1 cellular context compared by ENCODE assay signal in the genomic region with DNA sequence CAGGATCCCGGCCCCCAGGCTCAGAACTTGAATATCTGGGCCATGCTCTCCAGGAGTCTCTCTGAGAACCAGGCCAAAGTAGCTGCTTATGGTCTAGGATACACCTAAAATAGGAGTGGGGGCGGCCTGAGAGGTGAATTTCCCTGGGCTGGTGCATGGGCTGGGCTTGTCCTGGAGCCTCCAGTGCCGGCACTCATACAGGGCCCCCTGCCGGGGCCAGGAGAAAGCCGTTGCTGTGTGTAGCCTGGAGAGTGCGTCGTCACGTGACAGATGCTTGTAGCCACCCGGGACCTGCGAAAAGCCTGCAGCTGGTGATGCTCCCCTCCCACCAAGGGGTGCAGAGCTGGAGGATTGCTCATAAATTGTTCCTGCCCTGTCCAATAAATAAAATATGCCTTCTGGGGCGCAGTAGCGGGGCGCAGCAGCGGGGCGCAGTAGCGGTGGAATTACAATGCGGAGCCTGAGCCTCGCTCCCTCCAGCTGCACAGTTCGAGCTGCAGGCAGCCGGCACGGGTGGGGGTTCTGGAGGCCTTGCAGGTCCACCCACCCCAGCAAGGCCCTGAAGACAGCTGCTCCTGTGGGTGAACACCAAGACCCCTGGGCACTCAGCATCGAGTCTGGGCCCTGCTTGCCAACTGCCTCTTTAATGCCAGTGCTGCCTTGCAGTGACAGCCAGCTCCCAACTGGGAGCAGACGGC.
TF ChIP-seq lines count a peak whose summit lies in the region.

No MANE protein-coding gene starts in this region.

TF ChIP-seq in K562, 482 proteins besides CTCF, POLR2A, EP300 and RAD21 (continued from another document):
- TF ChIP-seq, protein P1, sequence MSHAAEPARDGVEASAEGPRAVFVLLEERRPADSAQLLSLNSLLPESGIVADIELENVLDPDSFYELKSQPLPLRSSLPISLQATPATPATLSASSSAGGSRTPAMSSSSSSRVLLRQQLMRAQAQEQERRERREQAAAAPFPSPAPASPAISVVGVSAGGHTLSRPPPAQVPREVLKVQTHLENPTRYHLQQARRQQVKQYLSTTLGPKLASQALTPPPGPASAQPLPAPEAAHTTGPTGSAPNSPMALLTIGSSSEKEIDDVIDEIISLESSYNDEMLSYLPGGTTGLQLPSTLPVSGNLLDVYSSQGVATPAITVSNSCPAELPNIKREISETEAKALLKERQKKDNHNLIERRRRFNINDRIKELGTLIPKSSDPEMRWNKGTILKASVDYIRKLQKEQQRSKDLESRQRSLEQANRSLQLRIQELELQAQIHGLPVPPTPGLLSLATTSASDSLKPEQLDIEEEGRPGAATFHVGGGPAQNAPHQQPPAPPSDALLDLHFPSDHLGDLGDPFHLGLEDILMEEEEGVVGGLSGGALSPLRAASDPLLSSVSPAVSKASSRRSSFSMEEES (CRISPR knock-in tag; IDR thresholded peaks at IDR 0.05): peak; percentile 84
- TF ChIP-seq, protein P2, sequence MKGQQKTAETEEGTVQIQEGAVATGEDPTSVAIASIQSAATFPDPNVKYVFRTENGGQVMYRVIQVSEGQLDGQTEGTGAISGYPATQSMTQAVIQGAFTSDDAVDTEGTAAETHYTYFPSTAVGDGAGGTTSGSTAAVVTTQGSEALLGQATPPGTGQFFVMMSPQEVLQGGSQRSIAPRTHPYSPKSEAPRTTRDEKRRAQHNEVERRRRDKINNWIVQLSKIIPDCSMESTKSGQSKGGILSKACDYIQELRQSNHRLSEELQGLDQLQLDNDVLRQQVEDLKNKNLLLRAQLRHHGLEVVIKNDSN (CRISPR knock-in tag; IDR thresholded peaks at IDR 0.05): peak; percentile 61
- TF ChIP-seq KLF6 (CRISPR knock-in tag; IDR thresholded peaks at IDR 0.05; ENCODE audit: borderline replicate concordance): no peak
- TF ChIP-seq, protein P3, sequence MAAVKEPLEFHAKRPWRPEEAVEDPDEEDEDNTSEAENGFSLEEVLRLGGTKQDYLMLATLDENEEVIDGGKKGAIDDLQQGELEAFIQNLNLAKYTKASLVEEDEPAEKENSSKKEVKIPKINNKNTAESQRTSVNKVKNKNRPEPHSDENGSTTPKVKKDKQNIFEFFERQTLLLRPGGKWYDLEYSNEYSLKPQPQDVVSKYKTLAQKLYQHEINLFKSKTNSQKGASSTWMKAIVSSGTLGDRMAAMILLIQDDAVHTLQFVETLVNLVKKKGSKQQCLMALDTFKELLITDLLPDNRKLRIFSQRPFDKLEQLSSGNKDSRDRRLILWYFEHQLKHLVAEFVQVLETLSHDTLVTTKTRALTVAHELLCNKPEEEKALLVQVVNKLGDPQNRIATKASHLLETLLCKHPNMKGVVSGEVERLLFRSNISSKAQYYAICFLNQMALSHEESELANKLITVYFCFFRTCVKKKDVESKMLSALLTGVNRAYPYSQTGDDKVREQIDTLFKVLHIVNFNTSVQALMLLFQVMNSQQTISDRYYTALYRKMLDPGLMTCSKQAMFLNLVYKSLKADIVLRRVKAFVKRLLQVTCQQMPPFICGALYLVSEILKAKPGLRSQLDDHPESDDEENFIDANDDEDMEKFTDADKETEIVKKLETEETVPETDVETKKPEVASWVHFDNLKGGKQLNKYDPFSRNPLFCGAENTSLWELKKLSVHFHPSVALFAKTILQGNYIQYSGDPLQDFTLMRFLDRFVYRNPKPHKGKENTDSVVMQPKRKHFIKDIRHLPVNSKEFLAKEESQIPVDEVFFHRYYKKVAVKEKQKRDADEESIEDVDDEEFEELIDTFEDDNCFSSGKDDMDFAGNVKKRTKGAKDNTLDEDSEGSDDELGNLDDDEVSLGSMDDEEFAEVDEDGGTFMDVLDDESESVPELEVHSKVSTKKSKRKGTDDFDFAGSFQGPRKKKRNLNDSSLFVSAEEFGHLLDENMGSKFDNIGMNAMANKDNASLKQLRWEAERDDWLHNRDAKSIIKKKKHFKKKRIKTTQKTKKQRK (IDR thresholded peaks at IDR 0.05; ENCODE audit: borderline replicate concordance, low read depth, low read length): no peak
- TF ChIP-seq ZNF444 (CRISPR knock-in tag; IDR thresholded peaks at IDR 0.05): no peak
- TF ChIP-seq BHLHE40 (IDR thresholded peaks at IDR 0.05; ENCODE audit: low read length): peak; percentile 56
- TF ChIP-seq, protein P4, sequence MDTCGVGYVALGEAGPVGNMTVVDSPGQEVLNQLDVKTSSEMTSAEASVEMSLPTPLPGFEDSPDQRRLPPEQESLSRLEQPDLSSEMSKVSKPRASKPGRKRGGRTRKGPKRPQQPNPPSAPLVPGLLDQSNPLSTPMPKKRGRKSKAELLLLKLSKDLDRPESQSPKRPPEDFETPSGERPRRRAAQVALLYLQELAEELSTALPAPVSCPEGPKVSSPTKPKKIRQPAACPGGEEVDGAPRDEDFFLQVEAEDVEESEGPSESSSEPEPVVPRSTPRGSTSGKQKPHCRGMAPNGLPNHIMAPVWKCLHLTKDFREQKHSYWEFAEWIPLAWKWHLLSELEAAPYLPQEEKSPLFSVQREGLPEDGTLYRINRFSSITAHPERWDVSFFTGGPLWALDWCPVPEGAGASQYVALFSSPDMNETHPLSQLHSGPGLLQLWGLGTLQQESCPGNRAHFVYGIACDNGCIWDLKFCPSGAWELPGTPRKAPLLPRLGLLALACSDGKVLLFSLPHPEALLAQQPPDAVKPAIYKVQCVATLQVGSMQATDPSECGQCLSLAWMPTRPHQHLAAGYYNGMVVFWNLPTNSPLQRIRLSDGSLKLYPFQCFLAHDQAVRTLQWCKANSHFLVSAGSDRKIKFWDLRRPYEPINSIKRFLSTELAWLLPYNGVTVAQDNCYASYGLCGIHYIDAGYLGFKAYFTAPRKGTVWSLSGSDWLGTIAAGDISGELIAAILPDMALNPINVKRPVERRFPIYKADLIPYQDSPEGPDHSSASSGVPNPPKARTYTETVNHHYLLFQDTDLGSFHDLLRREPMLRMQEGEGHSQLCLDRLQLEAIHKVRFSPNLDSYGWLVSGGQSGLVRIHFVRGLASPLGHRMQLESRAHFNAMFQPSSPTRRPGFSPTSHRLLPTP (IDR thresholded peaks at IDR 0.05; ENCODE audit: borderline replicate concordance, extremely low read depth, insufficient read length): no peak
- TF ChIP-seq ZNF696 (CRISPR knock-in tag; conservative IDR thresholded peaks at IDR 0.05): no peak
- no peak for TF ChIP-seq ZKSCAN3 (CRISPR knock-in tag; IDR thresholded peaks at IDR 0.05)
- TF ChIP-seq JUN (IDR thresholded peaks at IDR 0.05; ENCODE audit: borderline replicate concordance, low read depth, low read length): no peak
- no peak for TF ChIP-seq JUN (CRISPR knock-in tag; IDR thresholded peaks at IDR 0.05; ENCODE audit: borderline replicate concordance)
- no peak for TF ChIP-seq TRIM24 (IDR thresholded peaks at IDR 0.05)
- no peak for TF ChIP-seq ZNF121 (CRISPR knock-in tag; conservative IDR thresholded peaks at IDR 0.05)
- no peak for TF ChIP-seq HIVEP1 (CRISPR knock-in tag; IDR thresholded peaks at IDR 0.05)
- peak; percentile 44 for TF ChIP-seq CBFA2T2 (conservative IDR thresholded peaks at IDR 0.05)
- TF ChIP-seq, protein P5, sequence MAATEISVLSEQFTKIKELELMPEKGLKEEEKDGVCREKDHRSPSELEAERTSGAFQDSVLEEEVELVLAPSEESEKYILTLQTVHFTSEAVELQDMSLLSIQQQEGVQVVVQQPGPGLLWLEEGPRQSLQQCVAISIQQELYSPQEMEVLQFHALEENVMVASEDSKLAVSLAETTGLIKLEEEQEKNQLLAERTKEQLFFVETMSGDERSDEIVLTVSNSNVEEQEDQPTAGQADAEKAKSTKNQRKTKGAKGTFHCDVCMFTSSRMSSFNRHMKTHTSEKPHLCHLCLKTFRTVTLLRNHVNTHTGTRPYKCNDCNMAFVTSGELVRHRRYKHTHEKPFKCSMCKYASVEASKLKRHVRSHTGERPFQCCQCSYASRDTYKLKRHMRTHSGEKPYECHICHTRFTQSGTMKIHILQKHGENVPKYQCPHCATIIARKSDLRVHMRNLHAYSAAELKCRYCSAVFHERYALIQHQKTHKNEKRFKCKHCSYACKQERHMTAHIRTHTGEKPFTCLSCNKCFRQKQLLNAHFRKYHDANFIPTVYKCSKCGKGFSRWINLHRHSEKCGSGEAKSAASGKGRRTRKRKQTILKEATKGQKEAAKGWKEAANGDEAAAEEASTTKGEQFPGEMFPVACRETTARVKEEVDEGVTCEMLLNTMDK (IDR thresholded peaks at IDR 0.05; ENCODE audit: borderline replicate concordance, insufficient read depth, low read depth, low read length, poor library complexity, severe bottlenecking): peak; percentile 57
- peak; percentile 75; the same call in 1 of the 2 replicates for TF ChIP-seq TOE1 (IDR thresholded peaks at IDR 0.05; ENCODE audit: borderline replicate concordance)
- no peak for TF ChIP-seq TOE1 (CRISPR knock-in tag; IDR thresholded peaks at IDR 0.05; ENCODE audit: borderline replicate concordance, low read depth)
